ENCODE assay signal across 18 cellular contexts in the genomic region with DNA sequence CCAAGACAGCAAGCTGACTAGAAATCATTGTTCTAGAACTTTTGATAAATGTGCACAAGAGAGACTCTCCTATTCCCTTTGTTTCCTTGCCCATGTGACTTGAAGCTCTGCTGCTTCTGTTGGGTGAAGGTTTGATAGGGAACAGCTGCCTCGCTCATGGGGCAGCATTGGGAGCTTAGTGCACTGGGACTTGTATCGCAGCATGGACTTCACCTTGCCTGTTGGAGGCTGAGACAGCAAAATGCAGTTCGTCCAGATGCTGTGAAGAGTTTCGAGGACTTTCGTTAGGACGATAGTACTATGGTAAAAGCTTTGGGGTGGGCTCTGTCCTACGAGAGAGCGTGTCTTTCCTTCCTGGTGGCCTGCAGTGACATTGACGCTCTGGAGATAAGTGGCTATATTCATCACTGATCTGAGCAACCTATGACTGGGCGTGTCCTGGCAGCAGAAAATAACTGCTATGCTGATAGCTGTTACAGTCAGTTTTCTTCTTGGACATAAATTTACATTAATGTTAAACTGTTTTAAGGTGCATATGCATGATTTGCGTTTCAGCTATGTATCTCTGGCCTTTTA.
"Had no signal": no experiment of that assay in that cellular context is flagged by ENCODE, and none has a peak within 500 bp of the region (broad histone marks: within the 10 kb centered on the region; RNA-seq: fewer than 3 reads in every experiment).

No MANE protein-coding gene starts in this region.

- H3K27ac ChIP-seq: cardiac muscle cell, colonic mucosa, lower lobe of right lung, neutrophil, WERI-Rb-1 had no signal

- H3K27me3 ChIP-seq: cardiac muscle cell, colonic mucosa, neutrophil, sigmoid colon had no signal

- ATAC-seq: lower lobe of right lung; naive thymus-derived CD4-positive, alpha-beta T cell had no signal

- H3K9me3 ChIP-seq: colonic mucosa, lower lobe of right lung, neutrophil, sigmoid colon had no signal

- FAIRE-seq: keratinocyte, urothelium cell line had no signal

- H3K27me3 Mint-ChIP-seq: activated CD4-positive, alpha-beta memory T cell treated with anti-CD3 and anti-CD28 coated beads, Interleukin-2, amount 10 ng/mL, durations not matched to agents 7 days and 5 days; activated CD4-positive, alpha-beta T cell treated with anti-CD3 and anti-CD28 coated beads for 36 hours; activated naive CD8-positive, alpha-beta T cell treated with anti-CD3 and anti-CD28 coated beads, Interleukin-2, amount 50 U/mL, for 24 hours had no signal

- H3K4me1 ChIP-seq: colonic mucosa had no signal

- H3K4me3 Mint-ChIP-seq: activated CD4-positive, alpha-beta memory T cell treated with anti-CD3 and anti-CD28 coated beads, Interleukin-2, amount 10 ng/mL, durations not matched to agents 7 days and 5 days; activated CD4-positive, alpha-beta T cell treated with anti-CD3 and anti-CD28 coated beads for 36 hours; activated naive CD8-positive, alpha-beta T cell treated with anti-CD3 and anti-CD28 coated beads, Interleukin-2, amount 50 U/mL, for 24 hours; activated T-cell treated with anti-CD3 and anti-CD28 coated beads, Interleukin-2, amount 50 U/mL, for 72 hours; naive thymus-derived CD4-positive, alpha-beta T cell had no signal

- H3K36me3 ChIP-seq: cardiac muscle cell, colonic mucosa, lower lobe of right lung, neutrophil, sigmoid colon, WERI-Rb-1 had no signal

- H3K9me3 Mint-ChIP-seq: activated CD4-positive, alpha-beta memory T cell treated with anti-CD3 and anti-CD28 coated beads, Interleukin-2, amount 10 ng/mL, durations not matched to agents 7 days and 5 days; activated naive CD8-positive, alpha-beta T cell treated with anti-CD3 and anti-CD28 coated beads, Interleukin-2, amount 50 U/mL, for 24 hours; activated T-cell treated with anti-CD3 and anti-CD28 coated beads, Interleukin-2, amount 50 U/mL, for 72 hours; naive thymus-derived CD4-positive, alpha-beta T cell had no signal

- H3K36me3 Mint-ChIP-seq: naive thymus-derived CD4-positive, alpha-beta T cell had no signal

- H3K4me3 ChIP-seq: cardiac muscle cell, colonic mucosa, lower lobe of right lung, sigmoid colon had no signal

- H3K27ac Mint-ChIP-seq: activated CD4-positive, alpha-beta memory T cell treated with anti-CD3 and anti-CD28 coated beads, Interleukin-2, amount 10 ng/mL, durations not matched to agents 7 days and 5 days; activated CD4-positive, alpha-beta T cell treated with anti-CD3 and anti-CD28 coated beads for 36 hours; activated naive CD8-positive, alpha-beta T cell treated with anti-CD3 and anti-CD28 coated beads, Interleukin-2, amount 50 U/mL, for 24 hours; activated T-cell treated with anti-CD3 and anti-CD28 coated beads, Interleukin-2, amount 50 U/mL, for 72 hours; naive thymus-derived CD4-positive, alpha-beta T cell had no signal

- DNase-seq: activated CD4-positive, alpha-beta memory T cell treated with anti-CD3 and anti-CD28 coated beads, Interleukin-2, amount 10 ng/mL, durations not matched to agents 7 days and 5 days; activated CD4-positive, alpha-beta T cell treated with anti-CD3 and anti-CD28 coated beads for 36 hours; activated naive CD4-positive, alpha-beta T cell treated with Interleukin-2 at 50 U/mL for 16 hours; activated naive CD8-positive, alpha-beta T cell treated with anti-CD3 and anti-CD28 coated beads, Interleukin-2, amount 50 U/mL, for 24 hours; activated T-cell treated with anti-CD3 and anti-CD28 coated beads, Interleukin-2, amount 50 U/mL, for 72 hours; colonic mucosa; effector CD8-positive, alpha-beta T cell; foreskin melanocyte; lower lobe of right lung; naive thymus-derived CD4-positive, alpha-beta T cell; sigmoid colon; stimulated activated CD4-positive, alpha-beta T cell treated with anti-CD3 and anti-CD28 coated beads, Interleukin-2, amount 100 ng/mL, for 48 hours; stimulated activated naive CD8-positive, alpha-beta T cell treated with anti-CD3 and anti-CD28 coated beads, Interleukin-15, Interleukin-2, amounts not matched to agents 100 U/mL and 50 U/mL, for 24 hours; WERI-Rb-1 had no signal
